Comparison of ENCODE assay signal across 18 cellular contexts in genomic region chr21:19322360-19322759, GRCh38.
DNase-seq lines count a peak whose midpoint lies in the region; ATAC-seq and TF ChIP-seq lines count a peak whose summit lies in the region.
"Had no signal": no experiment of that assay in that cellular context is flagged by ENCODE, and none has a peak within 500 bp of the region (broad histone marks: within the 10 kb centered on the region; RNA-seq: fewer than 3 reads in every experiment).

No MANE protein-coding gene starts in this region.

- H3K4me3 ChIP-seq in endodermal cell (ENCODE audit: low read length) (no peak overlapping the region), neuronal stem cell (ENCODE audit: low read length in 2 of 2) (no peak overlapping the region)
- H3K4me3 ChIP-seq: A549, gastroesophageal sphincter, left lung, SJCRH30, tibial nerve had no signal

- no peak overlapping the region for H2BK5ac ChIP-seq in neuronal stem cell (ENCODE audit: low read length)

- no peak overlapping the region for H3K14ac ChIP-seq in neuronal stem cell (ENCODE audit: low read length)

- H2BK12ac ChIP-seq in neuronal stem cell (ENCODE audit: low read length), result no peak overlapping the region

- H2BK15ac ChIP-seq in neuronal stem cell (ENCODE audit: low read length), result no peak overlapping the region

- H4K8ac ChIP-seq in neuronal stem cell (ENCODE audit: low read depth, low read length), result no peak overlapping the region

- no peak overlapping the region for H3K23ac ChIP-seq in neuronal stem cell (ENCODE audit: low read depth, low read length, poor library complexity)

- H3K36me3 Mint-ChIP-seq in endodermal cell (ENCODE audit: low read depth) (no peaks in the 10 kb centered on the region), progenitor cell of endocrine pancreas (ENCODE audit: insufficient read depth) (no peaks in the 10 kb centered on the region)

- peak; percentile 16 for DNase-seq in NCI-H1092 treated with DMSO at 0.1 percent for 48 hours (lab: John Stamatoyannopoulos, UW)
- DNase-seq in NCI-H1092 (lab: John Stamatoyannopoulos, UW), result no peak
- DNase-seq in NCI-H446 treated with DMSO at 0.1 percent for 48 hours (lab: John Stamatoyannopoulos, UW), result peak; percentile 14
- DNase-seq in endodermal cell, result no peak
- DNase-seq in progenitor cell of endocrine pancreas (ENCODE audit: low spot score, unreplicated experiment), result no peak
- no peak for DNase-seq in NCI-H510A treated with DMSO at 0.1 percent for 48 hours (lab: John Stamatoyannopoulos, UW)
- no peak for DNase-seq in neuronal stem cell (ENCODE audit: low spot score)
- DNase-seq: amniotic stem cell; DMS153; effector CD4-positive, alpha-beta T cell; left lung; NCI-H774 had no signal

- H3K79me1 ChIP-seq in neuronal stem cell (ENCODE audit: low read depth, low read length), result no peaks in the 10 kb centered on the region

- H3K4me3 Mint-ChIP-seq in endodermal cell (no peak overlapping the region), progenitor cell of endocrine pancreas (ENCODE audit: low read depth) (no peak overlapping the region)

- H3K9ac ChIP-seq in endodermal cell (ENCODE audit: extremely low read depth, low read length, poor library complexity, severe bottlenecking) (no peak overlapping the region), neuronal stem cell (ENCODE audit: low read depth, low read length, poor library complexity) (no peak overlapping the region)

- H3K9me3 Mint-ChIP-seq in endodermal cell, result no peaks in the 10 kb centered on the region
- H3K9me3 Mint-ChIP-seq in progenitor cell of endocrine pancreas (ENCODE audit: low read depth), result no peaks in the 10 kb centered on the region

- H3K27me3 ChIP-seq in endodermal cell (ENCODE audit: control insufficient read depth, insufficient read depth, low read length, poor library complexity, severe bottlenecking) (no peaks in the 10 kb centered on the region), neuronal stem cell (ENCODE audit: control insufficient read depth in 3 of 3, insufficient read depth in 3 of 3, low read depth in 1 of 3, low read length in 3 of 3) (no peaks in the 10 kb centered on the region)
- H3K27me3 ChIP-seq: gastroesophageal sphincter, left lung, neutrophil, SJCRH30, tibial nerve had no signal

- peak; percentile 54 for TF ChIP-seq CTCF in endodermal cell (conservative IDR thresholded peaks at IDR 0.05)
- peak; percentile 39 for TF ChIP-seq CTCF in progenitor cell of endocrine pancreas (IDR thresholded peaks at IDR 0.05; ENCODE audit: unreplicated experiment)

- H3K18ac ChIP-seq in neuronal stem cell (ENCODE audit: low read length), result no peak overlapping the region

- H3K27ac Mint-ChIP-seq in endodermal cell, result no peak overlapping the region
- no peak overlapping the region for H3K27ac Mint-ChIP-seq in progenitor cell of endocrine pancreas

- H3K4ac ChIP-seq in neuronal stem cell (ENCODE audit: low read length), result no peak overlapping the region

- H4K91ac ChIP-seq in neuronal stem cell (ENCODE audit: low read depth, low read length, poor library complexity), result no peak overlapping the region

- H3K27ac ChIP-seq in endodermal cell (ENCODE audit: low read depth, low read length), result no peak overlapping the region
- H3K27ac ChIP-seq in neuronal stem cell (replicated peaks; ENCODE audit: low read length), result no peak overlapping the region
- H3K27ac ChIP-seq: A549, gastroesophageal sphincter, left lung, neutrophil, tibial nerve had no signal

- H2BK120ac ChIP-seq in neuronal stem cell (ENCODE audit: low read depth, low read length), result no peak overlapping the region

- H3K4me1 ChIP-seq in endodermal cell (ENCODE audit: control insufficient read depth, insufficient read depth, low read length) (no peaks in the 10 kb centered on the region), neuronal stem cell (ENCODE audit: control insufficient read depth in 2 of 2, insufficient read depth in 1 of 2, low read depth in 1 of 2, low read length in 2 of 2) (no peaks in the 10 kb centered on the region)
- H3K4me1 ChIP-seq: A549, gastroesophageal sphincter, left lung, tibial nerve had no signal

- H3K4me1 Mint-ChIP-seq in endodermal cell (no peaks in the 10 kb centered on the region), progenitor cell of endocrine pancreas (ENCODE audit: low read depth) (no peaks in the 10 kb centered on the region)

- no peaks in the 10 kb centered on the region for H3K36me3 ChIP-seq in endodermal cell (ENCODE audit: control insufficient read depth, insufficient read depth, low read length)
- no peaks in the 10 kb centered on the region for H3K36me3 ChIP-seq in neuronal stem cell (replicated peaks in 1 of 2; ENCODE audit: control insufficient read depth in 2 of 2, insufficient read depth in 2 of 2, low read length in 2 of 2)
- H3K36me3 ChIP-seq: gastroesophageal sphincter, left lung, neutrophil, SJCRH30, tibial nerve had no signal

- H3K9me3 ChIP-seq in endodermal cell (ENCODE audit: control insufficient read depth, low read length) (no peaks in the 10 kb centered on the region), neuronal stem cell (replicated peaks in 1 of 2; ENCODE audit: control insufficient read depth in 2 of 2, insufficient read depth in 1 of 2, low read depth in 1 of 2, low read length in 2 of 2) (peaks cover under 1% of the 10 kb centered on the region in 2 donors)
- H3K9me3 ChIP-seq: A549, gastroesophageal sphincter, neutrophil, SJCRH30, tibial nerve had no signal

- ATAC-seq in GM21381 (IDR thresholded peaks at IDR 0.05; ENCODE audit: unreplicated experiment), result no peak
- ATAC-seq: A549, gastroesophageal sphincter, left lung had no signal

- WGBS in endodermal cell (ENCODE audit: insufficient coverage in 1 of 2, insufficient read length in 1 of 2), 2 experiments, result 44% methylated on average over 1 of the region's 1 CpG; no CpG with 5 or more reads in 1 of the 2 experiments
- WGBS in neuronal stem cell (ENCODE audit: extremely low coverage in 2 of 2, insufficient read length in 2 of 2, insufficient replicate concordance in 1 of 2), 2 donors, result no CpG with 5 or more reads among the region's 1 CpG

- no peak overlapping the region for H2AFZ ChIP-seq in neuronal stem cell (ENCODE audit: low read length)

- H3K27me3 Mint-ChIP-seq in endodermal cell (ENCODE audit: insufficient read depth), result no peaks in the 10 kb centered on the region
- no peaks in the 10 kb centered on the region for H3K27me3 Mint-ChIP-seq in progenitor cell of endocrine pancreas

- H2AK5ac ChIP-seq in neuronal stem cell (ENCODE audit: low read depth, low read length), result no peak overlapping the region

- H3K4me2 ChIP-seq in neuronal stem cell (ENCODE audit: insufficient read depth, low read length, poor library complexity, severe bottlenecking), result no peak overlapping the region
- H3K4me2 ChIP-seq: A549 had no signal

Comparison
In these comparisons a context has a peak if more than half of its experiments do, and no peak if none do; other contexts are left out.
1. DNase-seq: peak in NCI-H1092 treated with DMSO at 0.1 percent for 48 hours (single experiment) and NCI-H446 treated with DMSO at 0.1 percent for 48 hours (single experiment); none in NCI-H1092 (single experiment), endodermal cell (single experiment), progenitor cell of endocrine pancreas (single experiment), NCI-H510A treated with DMSO at 0.1 percent for 48 hours (single experiment) and neuronal stem cell (single experiment).